Comparison of ENCODE assay signal across 8 cellular contexts in the genomic region with DNA sequence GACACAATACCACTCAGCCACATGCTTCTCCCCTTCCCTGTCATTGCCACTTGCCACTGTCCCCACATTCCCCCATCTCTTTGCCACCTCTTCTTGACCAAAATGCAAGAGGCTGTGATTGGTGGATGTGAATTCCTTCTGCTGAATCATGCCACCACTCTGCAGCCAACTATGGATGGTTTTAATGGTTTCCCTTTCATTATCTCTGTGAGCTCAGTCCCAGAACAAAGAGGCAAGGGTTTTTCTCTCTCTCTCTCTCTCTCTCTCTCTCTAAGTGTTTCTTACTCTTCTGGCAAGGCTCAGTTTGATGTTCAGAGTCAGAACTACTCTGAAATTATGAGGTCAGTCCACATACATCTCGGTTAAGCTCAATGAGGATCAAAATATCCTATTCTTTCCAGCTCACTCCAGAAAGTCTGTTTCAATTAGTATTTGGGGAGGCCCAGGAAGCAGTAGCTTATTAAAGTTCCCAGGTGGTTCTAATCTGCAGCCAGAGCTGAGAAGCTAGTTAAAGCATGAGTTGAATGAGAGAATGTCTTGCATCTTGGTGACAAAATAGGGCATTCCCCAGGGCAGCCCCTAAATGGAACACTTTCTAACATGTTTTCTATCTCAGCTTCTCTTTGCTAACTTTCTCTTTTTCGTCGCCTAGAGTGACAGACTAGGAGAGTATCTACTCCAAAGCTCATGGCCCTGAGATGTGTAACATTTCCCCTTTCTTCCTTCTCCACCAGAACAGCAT. TPM values are rescaled to one million over a fixed set of nuclear protein-coding genes. Genes with fewer than 3 reads are reported as not detected.
A peak's percentile ranks its signal among the peaks of the same experiment; 100 is the strongest.
DNase-seq lines count a peak whose midpoint lies in the region; ATAC-seq and TF ChIP-seq lines count a peak whose summit lies in the region.

No MANE protein-coding gene starts in this region.

- no peak overlapping the region for H2AK5ac ChIP-seq in trophoblast cell (ENCODE audit: low read length)

- H3K4me2 ChIP-seq in Karpas-422 (ENCODE audit: low read depth, low read length, poor library complexity, severe bottlenecking) (no peak overlapping the region), trophoblast cell (ENCODE audit: low read length) (no peak overlapping the region)

- ATAC-seq in GM18502 (IDR thresholded peaks at IDR 0.05; ENCODE audit: poor library complexity, unreplicated experiment) (peak; percentile 72), GM21723 (IDR thresholded peaks at IDR 0.05; ENCODE audit: unreplicated experiment) (peak; percentile 54), foreskin keratinocyte (peak; percentile 40), GM18858 (IDR thresholded peaks at IDR 0.05; ENCODE audit: unreplicated experiment) (no peak)

- peak; percentile 43 for DNase-seq in Karpas-422
- peak; percentile 10 to 46 for DNase-seq in foreskin keratinocyte
- DNase-seq in GF-D8 (lab: John Stamatoyannopoulos, UW), result no peak
- no peak for DNase-seq in activated effector memory CD4-positive, alpha-beta T cell treated with Interleukin-2 at 50 U/mL for 16 hours
- DNase-seq in trophoblast cell, result no peak

- no peak overlapping the region for H3K27ac ChIP-seq in Karpas-422 (ENCODE audit: low read length)
- H3K27ac ChIP-seq in foreskin keratinocyte, result no peak overlapping the region
- no peak overlapping the region for H3K27ac ChIP-seq in trophoblast cell (ENCODE audit: low read depth, low read length)

- H3K4ac ChIP-seq in trophoblast cell (ENCODE audit: low read depth, low read length), result no peak overlapping the region

- H3K18ac ChIP-seq in trophoblast cell (ENCODE audit: low read length), result no peak overlapping the region

- no peak overlapping the region for H3K14ac ChIP-seq in trophoblast cell (ENCODE audit: low read length)

- no peaks in the 10 kb centered on the region for H3K36me3 ChIP-seq in Karpas-422 (ENCODE audit: insufficient read depth, low read length)
- no peaks in the 10 kb centered on the region for H3K36me3 ChIP-seq in trophoblast cell (ENCODE audit: control insufficient read depth in 1 of 2, insufficient read depth in 2 of 2, low read length in 2 of 2)

- H3K4me1 ChIP-seq in Karpas-422 (ENCODE audit: low read length) (peaks cover 15% of the 10 kb centered on the region), foreskin keratinocyte (no peaks in the 10 kb centered on the region), trophoblast cell (ENCODE audit: control insufficient read depth in 1 of 2, insufficient read depth in 2 of 2, low read length in 2 of 2) (no peaks in the 10 kb centered on the region)

- H2BK5ac ChIP-seq in trophoblast cell (ENCODE audit: low read depth, low read length, poor library complexity), result no peak overlapping the region

- no peak overlapping the region for H4K12ac ChIP-seq in trophoblast cell (ENCODE audit: low read depth, low read length)

- no peak for TF ChIP-seq CTCF in foreskin keratinocyte (conservative IDR thresholded peaks at IDR 0.05)

- H3K9ac ChIP-seq in Karpas-422 (ENCODE audit: low read length), result no peak overlapping the region
- H3K9ac ChIP-seq in trophoblast cell (ENCODE audit: low read length), result no peak overlapping the region

- H3K79me2 ChIP-seq in Karpas-422 (ENCODE audit: low read length) (no peaks in the 10 kb centered on the region), trophoblast cell (ENCODE audit: control insufficient read depth, insufficient read depth, low read length, poor library complexity) (no peaks in the 10 kb centered on the region)

- no CpG with 5 or more reads among the region's 3 CpGs for WGBS in trophoblast cell (ENCODE audit: extremely low coverage, insufficient coverage, insufficient read length)

- no peak overlapping the region for H2BK120ac ChIP-seq in trophoblast cell (ENCODE audit: insufficient read depth, low read length, poor library complexity)

- no peak overlapping the region for H2BK12ac ChIP-seq in trophoblast cell (ENCODE audit: low read length)

- H3K9me2 ChIP-seq in Karpas-422 (replicated peaks; ENCODE audit: insufficient read depth, low read length), result no peaks in the 10 kb centered on the region

- no peaks in the 10 kb centered on the region for H3K9me3 ChIP-seq in Karpas-422 (ENCODE audit: low read length)
- H3K9me3 ChIP-seq in trophoblast cell (ENCODE audit: insufficient read depth, low read depth, low read length), result no peaks in the 10 kb centered on the region

- H2AFZ ChIP-seq in Karpas-422 (ENCODE audit: low read length) (peak overlapping the region; percentile 60), trophoblast cell (ENCODE audit: insufficient read depth, low read length, poor library complexity) (no peak overlapping the region)

- H3K23ac ChIP-seq in trophoblast cell (ENCODE audit: low read length), result no peak overlapping the region

- no peak overlapping the region for H4K91ac ChIP-seq in trophoblast cell (ENCODE audit: low read depth, low read length)

- H3K27me3 ChIP-seq in Karpas-422 (ENCODE audit: low read length), result no peaks in the 10 kb centered on the region
- no peaks in the 10 kb centered on the region for H3K27me3 ChIP-seq in foreskin keratinocyte
- H3K27me3 ChIP-seq in trophoblast cell (ENCODE audit: insufficient read depth, low read length), result no peaks in the 10 kb centered on the region

- H4K8ac ChIP-seq in trophoblast cell (ENCODE audit: low read depth, low read length), result no peak overlapping the region

- no peaks in the 10 kb centered on the region for H3K79me1 ChIP-seq in trophoblast cell (ENCODE audit: low read length)

- H3K4me3 ChIP-seq in Karpas-422 (ENCODE audit: low read length) (no peak overlapping the region), trophoblast cell (ENCODE audit: low read depth, low read length) (no peak overlapping the region)

- H4K20me1 ChIP-seq in Karpas-422 (ENCODE audit: insufficient read depth, low read depth, low read length), result no peaks in the 10 kb centered on the region

RNA-seq across cellular contexts. Expression of a gene that starts 8.5 kb away (rescaled TPM):
- 0.52 and 0.76 TPM in 2 replicates for total RNA-seq in Karpas-422 (2014; rRNA removed; shearing (Covaris generic); ENCODE audit: low replicate concordance)
- 0.07 TPM in 1 of 2 replicates, not detected in the other for total RNA-seq in foreskin keratinocyte
- polyA plus RNA-seq in foreskin keratinocyte, result 0.02 TPM in 1 of 2 replicates, not detected in the other
- 0.15 TPM in 2 replicates for polyA plus RNA-seq in trophoblast cell (2013)

RNA-seq across cellular contexts. Expression of a gene that starts 24.6 kb away (rescaled TPM):
- 8.5 and 24.4 TPM in 2 replicates for total RNA-seq in Karpas-422 (2014; rRNA removed; shearing (Covaris generic); ENCODE audit: low replicate concordance)
- 0.49 and 0.92 TPM in 2 replicates for total RNA-seq in foreskin keratinocyte
- 0.61 and 0.68 TPM in 2 replicates for polyA plus RNA-seq in foreskin keratinocyte
- polyA plus RNA-seq in trophoblast cell (2013), result 0.03 TPM in 1 of 2 replicates, not detected in the other

Comparison
In these comparisons a context has a peak if more than half of its experiments do, and no peak if none do; other contexts are left out.
1. DNase-seq: peak in Karpas-422 (single experiment) and foreskin keratinocyte (2 of 2); none in GF-D8 (single experiment), activated effector memory CD4-positive, alpha-beta T cell treated with Interleukin-2 at 50 U/mL for 16 hours (single experiment) and trophoblast cell (0 of 2).